16 cellular contexts compared by ENCODE assay signal in genomic region chr14:101839661-101840060, GRCh38.
DNase-seq lines count a peak whose midpoint lies in the region; ATAC-seq and TF ChIP-seq lines count a peak whose summit lies in the region.
"Had no signal": no experiment of that assay in that cellular context is flagged by ENCODE, and none has a peak within 500 bp of the region (broad histone marks: within the 10 kb centered on the region; RNA-seq: fewer than 3 reads in every experiment).

No MANE protein-coding gene starts in this region.

- H3K4me2 ChIP-seq in OCI-LY1 (ENCODE audit: low read length) = peak overlapping the region; percentile 46

- H3K79me2 ChIP-seq in OCI-LY1 (ENCODE audit: insufficient read depth, low read length) = peaks cover 31% of the 10 kb centered on the region

- H3K27ac Mint-ChIP-seq in activated T-cell treated with anti-CD3 and anti-CD28 coated beads, Interleukin-2, amount 50 U/mL, for 72 hours = peak overlapping the region; percentile 90
- H3K27ac Mint-ChIP-seq in central memory CD8-positive, alpha-beta T cell (ENCODE audit: low read depth) = peak overlapping the region; percentile 97
- peak overlapping the region; percentile 97 for H3K27ac Mint-ChIP-seq in stimulated activated effector memory CD8-positive, alpha-beta T cell treated with anti-CD3 and anti-CD28 coated beads, Interleukin-12 subunit alpha, Interleukin-12 subunit beta, amount 100 ng/mL, for 72 hours

- peak overlapping the region; percentile 91 for H3K27ac ChIP-seq in OCI-LY1 (ENCODE audit: low read depth, low read length, poor library complexity, severe bottlenecking)
- H3K27ac ChIP-seq: HL-60 had no signal

- no peaks in the 10 kb centered on the region for H3K27me3 ChIP-seq in OCI-LY1 (ENCODE audit: insufficient read depth, low read length)
- H3K27me3 ChIP-seq: sigmoid colon, stomach had no signal

- peak overlapping the region; percentile 16 for H3K4me3 ChIP-seq in OCI-LY1 (ENCODE audit: low read depth, low read length, poor library complexity, severe bottlenecking)
- H3K4me3 ChIP-seq: sigmoid colon, stomach had no signal

- H3K36me3 ChIP-seq in OCI-LY1 (ENCODE audit: insufficient read depth, low read length) = no peaks in the 10 kb centered on the region; the same call in 1 of the 2 replicates
- H3K36me3 ChIP-seq: sigmoid colon, stomach had no signal

- no peaks in the 10 kb centered on the region for H3K9me2 ChIP-seq in OCI-LY1 (ENCODE audit: low read depth, low read length)

- no peak for ATAC-seq in activated T-cell treated with anti-CD3 and anti-CD28 coated beads, Interleukin-2, amount 50 U/mL, for 72 hours (replicated peaks in 1 of 2)
- no peak for ATAC-seq in central memory CD8-positive, alpha-beta T cell (replicated peaks; ENCODE audit: extremely low read depth, poor library complexity, severe bottlenecking)
- ATAC-seq in stimulated activated effector memory CD8-positive, alpha-beta T cell treated with anti-CD3 and anti-CD28 coated beads, Interleukin-12 subunit alpha, Interleukin-12 subunit beta, amount 100 ng/mL, for 72 hours = no peak
- ATAC-seq: PC-3 had no signal

- H3K4me3 Mint-ChIP-seq in activated T-cell treated with anti-CD3 and anti-CD28 coated beads, Interleukin-2, amount 50 U/mL, for 72 hours = peak overlapping the region; percentile 77
- H3K4me3 Mint-ChIP-seq in central memory CD8-positive, alpha-beta T cell = peak overlapping the region; percentile 67
- peak overlapping the region; percentile 69 for H3K4me3 Mint-ChIP-seq in stimulated activated effector memory CD8-positive, alpha-beta T cell treated with anti-CD3 and anti-CD28 coated beads, Interleukin-12 subunit alpha, Interleukin-12 subunit beta, amount 100 ng/mL, for 72 hours

- H3K27me3 Mint-ChIP-seq in activated T-cell treated with anti-CD3 and anti-CD28 coated beads, Interleukin-2, amount 50 U/mL, for 72 hours (ENCODE audit: low read depth) = no peaks in the 10 kb centered on the region
- no peaks in the 10 kb centered on the region for H3K27me3 Mint-ChIP-seq in central memory CD8-positive, alpha-beta T cell

- peaks cover 6 to 10% of the 10 kb centered on the region in 2 donors for H3K36me3 Mint-ChIP-seq in activated T-cell treated with anti-CD3 and anti-CD28 coated beads, Interleukin-2, amount 50 U/mL, for 72 hours (ENCODE audit: insufficient read depth in 2 of 2)
- peaks cover 69% of the 10 kb centered on the region for H3K36me3 Mint-ChIP-seq in central memory CD8-positive, alpha-beta T cell (ENCODE audit: insufficient read depth)
- H3K36me3 Mint-ChIP-seq in stimulated activated effector memory CD8-positive, alpha-beta T cell treated with anti-CD3 and anti-CD28 coated beads, Interleukin-12 subunit alpha, Interleukin-12 subunit beta, amount 100 ng/mL, for 72 hours = peaks cover 88% of the 10 kb centered on the region

- H3F3A ChIP-seq in OCI-LY1 (ENCODE audit: insufficient read depth, low read length) = peaks cover 5% of the 10 kb centered on the region; the same call in 1 of the 2 replicates

- peak overlapping the region; percentile 27; the same call in 1 of the 2 replicates for H3K9ac ChIP-seq in OCI-LY1 (ENCODE audit: low read length)

- no peak overlapping the region for H2AFZ ChIP-seq in OCI-LY1 (ENCODE audit: low read length)

- H4K20me1 ChIP-seq in OCI-LY1 (ENCODE audit: insufficient read depth, low read length) = no peaks in the 10 kb centered on the region

- peaks cover 99% of the 10 kb centered on the region for H3K4me1 ChIP-seq in OCI-LY1 (ENCODE audit: insufficient read depth, low read length, severe bottlenecking)

- H3K9me3 ChIP-seq in OCI-LY1 (ENCODE audit: low read length) = no peaks in the 10 kb centered on the region
- H3K9me3 ChIP-seq: sigmoid colon, stomach had no signal

- H3K9me3 Mint-ChIP-seq in activated T-cell treated with anti-CD3 and anti-CD28 coated beads, Interleukin-2, amount 50 U/mL, for 72 hours = no peaks in the 10 kb centered on the region
- H3K9me3 Mint-ChIP-seq in central memory CD8-positive, alpha-beta T cell = no peaks in the 10 kb centered on the region
- no peaks in the 10 kb centered on the region for H3K9me3 Mint-ChIP-seq in stimulated activated effector memory CD8-positive, alpha-beta T cell treated with anti-CD3 and anti-CD28 coated beads, Interleukin-12 subunit alpha, Interleukin-12 subunit beta, amount 100 ng/mL, for 72 hours

- no peak for TF ChIP-seq CTCF in OCI-LY1 (IDR thresholded peaks at IDR 0.05; ENCODE audit: low read length)

- DNase-seq in activated T-cell treated with anti-CD3 and anti-CD28 coated beads, Interleukin-2, amount 50 U/mL, for 72 hours = no peak
- DNase-seq in activated T-cell treated with anti-CD3 and anti-CD28 coated beads, Interleukin-2, amount 50 U/mL, for 48 hours = no peak
- no peak for DNase-seq in central memory CD8-positive, alpha-beta T cell (ENCODE audit: low spot score in 2 of 2)
- no peak for DNase-seq in stimulated activated effector memory CD8-positive, alpha-beta T cell treated with anti-CD3 and anti-CD28 coated beads, Interleukin-12 subunit alpha, Interleukin-12 subunit beta, amount 100 ng/mL, for 72 hours (ENCODE audit: low spot score in 2 of 2)
- no peak for DNase-seq in A172 (ENCODE audit: low spot score)
- no peak for DNase-seq in activated effector memory CD4-positive, alpha-beta T cell treated with anti-CD3 and anti-CD28 coated beads, Interleukin-2, amount 50 U/mL, for 16 hours
- DNase-seq in KG1 (lab: John Stamatoyannopoulos, UW) = no peak
- DNase-seq: activated effector memory CD4-positive, alpha-beta T cell treated with Interleukin-2 at 50 U/mL for 16 hours; DMS53; NCI-H1694; NCI-H446; PC-3; sigmoid colon; stomach had no signal

- H3K4me1 Mint-ChIP-seq in activated T-cell treated with anti-CD3 and anti-CD28 coated beads, Interleukin-2, amount 50 U/mL, for 72 hours (ENCODE audit: low read depth) = peaks cover 97% of the 10 kb centered on the region
- H3K4me1 Mint-ChIP-seq in central memory CD8-positive, alpha-beta T cell = peaks cover 91% of the 10 kb centered on the region
- peaks cover 93% of the 10 kb centered on the region for H3K4me1 Mint-ChIP-seq in stimulated activated effector memory CD8-positive, alpha-beta T cell treated with anti-CD3 and anti-CD28 coated beads, Interleukin-12 subunit alpha, Interleukin-12 subunit beta, amount 100 ng/mL, for 72 hours
